23 cellular contexts compared by ENCODE assay signal in the genomic region with DNA sequence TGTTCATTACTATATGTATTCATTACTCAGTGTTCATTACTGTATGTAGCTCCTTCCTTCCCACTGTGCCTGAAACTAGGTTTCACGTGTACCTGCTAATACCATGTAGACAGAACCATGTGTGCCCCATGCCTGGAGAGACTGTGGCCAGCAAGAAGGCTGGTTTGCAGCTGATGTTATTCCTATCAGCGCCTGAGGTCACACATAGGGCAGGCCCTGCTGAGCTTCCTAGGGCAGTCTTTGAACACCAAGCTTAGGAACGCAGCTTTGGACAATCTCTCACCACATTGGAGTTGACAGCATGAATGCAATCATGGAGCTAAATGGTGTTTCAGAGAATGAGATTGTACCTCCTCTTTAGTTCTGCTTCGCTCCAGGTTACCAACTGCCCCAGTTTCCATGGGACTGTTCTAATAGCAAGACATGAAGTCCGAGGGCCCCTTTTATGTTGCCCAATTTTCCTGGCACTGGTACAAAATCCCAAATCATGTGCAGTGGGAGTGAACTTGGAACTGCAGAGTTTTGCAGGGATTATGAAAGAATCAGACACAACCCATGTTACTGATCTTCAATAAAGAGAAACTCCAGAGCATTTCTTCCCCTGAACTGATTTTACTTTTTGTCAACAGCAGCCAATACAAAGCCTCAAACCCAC.
A peak's percentile ranks its signal among the peaks of the same experiment; 100 is the strongest.
DNase-seq lines count a peak whose midpoint lies in the region; TF ChIP-seq lines count a peak whose summit lies in the region.
"Had no signal": no experiment of that assay in that cellular context is flagged by ENCODE, and none has a peak within 500 bp of the region (broad histone marks: within the 10 kb centered on the region; RNA-seq: fewer than 3 reads in every experiment).

No MANE protein-coding gene starts in this region.

- H3K36me3 ChIP-seq in mesodermal cell (ENCODE audit: control insufficient read depth, insufficient read depth, low read length) = no peaks in the 10 kb centered on the region
- H3K36me3 ChIP-seq: esophagus squamous epithelium had no signal

- DNase-seq in SK-N-DZ (ENCODE audit: low spot score) (peak; percentile 88), dorsolateral prefrontal cortex (no peak), DMS 273 treated with DMSO at 0.1 percent for 48 hours (lab: John Stamatoyannopoulos, UW) (no peak)
- DNase-seq in stimulated activated CD4-positive, alpha-beta T cell treated with anti-CD3 and anti-CD28 coated beads, Interleukin-12 subunit alpha, Interleukin-12 subunit beta, amount 100 ng/mL, for 4 hours = no peak
- no peak for DNase-seq in stimulated activated naive CD4-positive, alpha-beta T cell treated with Interleukin-2 at 50 U/mL for 16 hours (lab: John Stamatoyannopoulos, UW)
- DNase-seq: activated CD4-positive, alpha-beta T cell treated with anti-CD3 and anti-CD28 coated beads, Interleukin-2, amount 50 U/mL, for 1 hour; activated CD8-positive, alpha-beta memory T cell treated with anti-CD3 and anti-CD28 coated beads, Interleukin-2, amount 50 U/mL, for 48 hours; activated gamma-delta T cell; amygdala; effector memory CD4-positive, alpha-beta T cell; esophagus squamous epithelium; HFFc6; IMR-90; MM.1S; naive B cell; NCI-H510A; stimulated activated CD4-positive, alpha-beta T cell treated with anti-CD3 and anti-CD28 coated beads, Interleukin-4, amount 100 ng/mL, for 24 hours had no signal

- no peaks in the 10 kb centered on the region for H3K27me3 ChIP-seq in dorsolateral prefrontal cortex
- H3K27me3 ChIP-seq: esophagus squamous epithelium had no signal

- 81 to 89% methylated on average over 4 to 5 of the region's 5 CpGs for WGBS in mesodermal cell (ENCODE audit: insufficient coverage in 2 of 2), 2 experiments

- H3K9me3 ChIP-seq in mesodermal cell (ENCODE audit: control insufficient read depth, low read length) = no peaks in the 10 kb centered on the region
- H3K9me3 ChIP-seq: esophagus squamous epithelium had no signal

- no peak for TF ChIP-seq CTCF in dorsolateral prefrontal cortex (IDR thresholded peaks at IDR 0.05 in 54 of 56, conservative IDR thresholded peaks at IDR 0.05 in 2 of 56; ENCODE audit: low read depth in 1 of 56, partially characterized antibody in 56 of 56)

- H3K4me3 ChIP-seq in dorsolateral prefrontal cortex (no peak overlapping the region), mesodermal cell (ENCODE audit: extremely low read depth, insufficient read depth, low read length, poor library complexity, severe bottlenecking) (no peak overlapping the region)
- H3K4me3 ChIP-seq: esophagus squamous epithelium, lung, skin epidermis had no signal

- intact Hi-C loops in dorsolateral prefrontal cortex (cut with DNase I) = loop anchor here (5.0 to 10.0 kb wide), 3 partner anchors 77 to 198 kb away; partner anchors contain the start of gene NCAM1 (in 1 of the 2)

- peak overlapping the region in 43 of 59 donors; percentile 2 to 89 (median 67) for H3K27ac ChIP-seq in dorsolateral prefrontal cortex
- peak overlapping the region; percentile 1 for H3K27ac ChIP-seq in mesodermal cell (ENCODE audit: low read depth, low read length, severe bottlenecking)
- peak overlapping the region; percentile 19 for H3K27ac ChIP-seq in temporal lobe (ENCODE audit: low read depth, low read length)
- H3K27ac ChIP-seq: esophagus squamous epithelium, HL-60, parathyroid adenoma, skin epidermis had no signal

- no peaks in the 10 kb centered on the region for H3K4me1 ChIP-seq in mesodermal cell (ENCODE audit: control insufficient read depth, insufficient read depth, low read length, poor library complexity, severe bottlenecking)
- H3K4me1 ChIP-seq: parathyroid adenoma had no signal

Comparison
In these comparisons a context has a peak if more than half of its experiments do, and no peak if none do; other contexts are left out.
1. H3K27ac ChIP-seq: peak in every context shown above with its lines; median percentile 67 in dorsolateral prefrontal cortex; 19 in temporal lobe; 1 in mesodermal cell.